Comparison of ENCODE assay signal across 8 cellular contexts in genomic region chr11:62613275-62613864, GRCh38. TPM values are rescaled to one million over a fixed set of nuclear protein-coding genes. Genes with fewer than 3 reads are reported as not detected.
DNase-seq lines count a peak whose midpoint lies in the region; TF ChIP-seq lines count a peak whose summit lies in the region.

No MANE protein-coding gene starts in this region.

- no peaks in the 10 kb centered on the region for H4K20me1 ChIP-seq in GM23248 (ENCODE audit: insufficient read depth)

- in situ Hi-C loops in GM23248 (cut with MboI), result no loop called here

- TF ChIP-seq CTCF in VCaP (conservative IDR thresholded peaks at IDR 0.05), result no peak
- TF ChIP-seq CTCF in left ventricle myocardium inferior (IDR thresholded peaks at IDR 0.05; ENCODE audit: borderline replicate concordance), result no peak
- no peak for TF ChIP-seq CTCF in sigmoid colon (IDR thresholded peaks at IDR 0.05)

- WGBS in GM23248 (ENCODE audit: low coverage in 1 of 2, low lambda C conversion rate in 2 of 2, missing lambda C conversion rate in 2 of 2), 2 experiments, result 37 to 43% methylated on average over 17 to 23 of the region's 23 CpGs
- 49 to 73% methylated on average over 23 of the region's 23 CpGs for WGBS in sigmoid colon, 2 donors

- TF ChIP-seq EP300 in sigmoid colon (IDR thresholded peaks at IDR 0.05), result no peak

- H3K4me3 ChIP-seq in GM23248 (no peak overlapping the region), left ventricle myocardium inferior (peak overlapping the region; percentile 76), sigmoid colon (peak overlapping the region; percentile 53 to 82 (median 62))

- no peaks in the 10 kb centered on the region for H3K9me2 ChIP-seq in GM23248 (ENCODE audit: insufficient read depth)

- H3K27me3 ChIP-seq in GM23248 (replicated peaks; ENCODE audit: insufficient read depth), result no peaks in the 10 kb centered on the region
- no peaks in the 10 kb centered on the region for H3K27me3 ChIP-seq in left ventricle myocardium inferior (ENCODE audit: low read depth)
- no peaks in the 10 kb centered on the region for H3K27me3 ChIP-seq in sigmoid colon

- H3K27ac ChIP-seq in GM23248 (peak overlapping the region; percentile 67), VCaP (peak overlapping the region; percentile 87), left ventricle myocardium inferior (replicated peaks) (peak overlapping the region; percentile 96), sigmoid colon (peak overlapping the region; percentile 88 to 100 (median 96))

- H3K9me3 ChIP-seq in GM23248 (ENCODE audit: low read depth) (no peaks in the 10 kb centered on the region), left ventricle myocardium inferior (replicated peaks) (no peaks in the 10 kb centered on the region), sigmoid colon (no peaks in the 10 kb centered on the region)

- H3K4me1 ChIP-seq in GM23248 (ENCODE audit: insufficient read depth), result peaks cover 5% of the 10 kb centered on the region; the same call in 1 of the 2 replicates
- peaks cover 39% of the 10 kb centered on the region for H3K4me1 ChIP-seq in left ventricle myocardium inferior
- H3K4me1 ChIP-seq in sigmoid colon, result peaks cover 0 to 30% (median 24%) of the 10 kb centered on the region in 4 donors

- no peak overlapping the region for H3K4me2 ChIP-seq in GM23248 (ENCODE audit: unreplicated experiment)

- H2AFZ ChIP-seq in GM23248, result peak overlapping the region; percentile 80

- H3K79me2 ChIP-seq in GM23248 (ENCODE audit: insufficient read depth), result peaks cover 27% of the 10 kb centered on the region

- H3K36me3 ChIP-seq in GM23248 (ENCODE audit: low read depth) (no peaks in the 10 kb centered on the region), left ventricle myocardium inferior (peaks cover 33% of the 10 kb centered on the region), sigmoid colon (peaks cover 0 to 58% (median 4%) of the 10 kb centered on the region in 4 donors)

- H3K9ac ChIP-seq in GM23248, result no peak overlapping the region

- DNase-seq in GM23248 (peak; percentile 32), left ventricle myocardium inferior (no peak), sigmoid colon (peak; percentile 87), NCI-H345 (lab: John Stamatoyannopoulos, UW) (no peak), HUDEP-2 (lab: John Stamatoyannopoulos, UW; ENCODE audit: unreplicated experiment in 76 of 76) (no peak), NCI-H2171 treated with DMSO at 0.1 percent for 48 hours (lab: John Stamatoyannopoulos, UW) (no peak)
- no peak for DNase-seq in stimulated activated CD4-positive, alpha-beta T cell treated with anti-CD3 and anti-CD28 coated beads, Interleukin-12 subunit alpha, Interleukin-12 subunit beta, amount 100 ng/mL, for 4 hours

- peaks cover 9% of the 10 kb centered on the region; the same call in 1 of the 2 replicates for H3F3A ChIP-seq in GM23248 (ENCODE audit: insufficient read depth)

- TF ChIP-seq POLR2A in sigmoid colon (IDR thresholded peaks at IDR 0.05), result no peak

- intact Hi-C loops in left ventricle myocardium inferior (cut with micrococcal nuclease) (no loop called here), sigmoid colon (cut with DNase I) (loop anchor here (2.0 to 5.0 kb wide), 3 partner anchors 19 to 94 kb away; partner anchors contain the start of genes BSCL2, C11orf98, CSKMT and GNG3)

RNA-seq across cellular contexts. Expression of gene ROM1, which starts 0.3 kb away (rescaled TPM):
- 3.4 and 6.5 TPM in 2 replicates for total RNA-seq in GM23248 (2014; rRNA removed; shearing (Covaris generic))
- polyA plus RNA-seq in GM23248 (2016; fragmentation: Nextera tagmentation; extraction: Ambion mirVana), result 5.4 and 8.8 TPM in 2 replicates
- total RNA-seq in left ventricle myocardium inferior, result 2.0 TPM
- 10 to 100 TPM in 2 of 4 donors, 1 to 10 TPM in 2; 5.3 to 13.8 (median 10.1) TPM for total RNA-seq in sigmoid colon
- 10 to 100 TPM in 1 of 3 donors, 1 to 10 TPM in 2; 3.0 to 14.2 (median 3.2) TPM for polyA plus RNA-seq in sigmoid colon

RNA-seq across cellular contexts. Expression of gene EML3, which starts 0.8 kb away (rescaled TPM):
- 43.4 and 47.2 TPM in 2 replicates for total RNA-seq in GM23248 (2014; rRNA removed; shearing (Covaris generic))
- polyA plus RNA-seq in GM23248 (2016; fragmentation: Nextera tagmentation; extraction: Ambion mirVana), result 32.8 and 34.8 TPM in 2 replicates
- total RNA-seq in left ventricle myocardium inferior, result 14.6 TPM
- 10 to 100 TPM; 19.6 to 39.5 (median 30.2) TPM for total RNA-seq in sigmoid colon
- polyA plus RNA-seq in sigmoid colon, result 10 to 100 TPM; 10.6 to 50.7 (median 16.2) TPM

RNA-seq across cellular contexts. Expression of gene B3GAT3, which starts 8.4 kb away (rescaled TPM):
- total RNA-seq in GM23248 (2014; rRNA removed; shearing (Covaris generic)), result 32.1 and 35.6 TPM in 2 replicates
- polyA plus RNA-seq in GM23248 (2016; fragmentation: Nextera tagmentation; extraction: Ambion mirVana), result 44.2 and 46.7 TPM in 2 replicates
- total RNA-seq in left ventricle myocardium inferior, result 13.2 TPM
- 10 to 100 TPM; 11.1 to 26.3 (median 16.8) TPM for total RNA-seq in sigmoid colon
- 10 to 100 TPM in 2 of 3 donors, 1 to 10 TPM in 1; 9.7 to 47.5 (median 11.4) TPM for polyA plus RNA-seq in sigmoid colon

RNA-seq across cellular contexts. Expression of gene MTA2, which starts 11.7 kb away (rescaled TPM):
- 98.8 and 114 TPM in 2 replicates for total RNA-seq in GM23248 (2014; rRNA removed; shearing (Covaris generic))
- polyA plus RNA-seq in GM23248 (2016; fragmentation: Nextera tagmentation; extraction: Ambion mirVana) (26.3 and 28.9 TPM in 2 replicates), sigmoid colon (10 to 100 TPM; 28.8 to 86.3 (median 36.1) TPM)
- total RNA-seq in left ventricle myocardium inferior (26.3 TPM), sigmoid colon (10 to 100 TPM; 50.1 to 62.2 (median 58.1) TPM)

RNA-seq across cellular contexts. Expression of gene TUT1, which starts 22.0 kb away (rescaled TPM):
- total RNA-seq in GM23248 (2014; rRNA removed; shearing (Covaris generic)), result 6.1 and 7.7 TPM in 2 replicates
- polyA plus RNA-seq in GM23248 (2016; fragmentation: Nextera tagmentation; extraction: Ambion mirVana), result 11.1 and 12.1 TPM in 2 replicates
- total RNA-seq in left ventricle myocardium inferior, result 12.5 TPM
- total RNA-seq in sigmoid colon, result 1 to 10 TPM; 5.4 to 7.1 (median 6.2) TPM
- 10 to 100 TPM in 1 of 3 donors, 1 to 10 TPM in 2; 5.3 to 16.8 (median 6.0) TPM for polyA plus RNA-seq in sigmoid colon

Comparison
In these comparisons a context has a peak if more than half of its experiments do, and no peak if none do; other contexts are left out.
1. DNase-seq: peak in GM23248 (single experiment) and sigmoid colon (single experiment); none in left ventricle myocardium inferior (single experiment), NCI-H345 (single experiment), HUDEP-2 (0 of 76), stimulated activated CD4-positive, alpha-beta T cell treated with anti-CD3 and anti-CD28 coated beads, Interleukin-12 subunit alpha, Interleukin-12 subunit beta, amount 100 ng/mL, for 4 hours (single experiment) and NCI-H2171 treated with DMSO at 0.1 percent for 48 hours (single experiment).
2. Peak in every context shown above with its lines, with median percentiles within 50 percentile points of each other: H3K27ac ChIP-seq.